Comparison of ENCODE assay signal across 1 cellular context in genomic region chr11:34643846-34644245, GRCh38.
TF ChIP-seq lines count a peak whose summit lies in the region.

No MANE protein-coding gene starts in this region.

TF ChIP-seq in GM23338, 12 proteins besides CTCF, POLR2A, EP300 and RAD21 (continued from another document):
- TF ChIP-seq STAT1 (IDR thresholded peaks at IDR 0.05; ENCODE audit: unreplicated experiment) = no peak
- no peak for TF ChIP-seq ZNF114 (CRISPR knock-in tag; IDR thresholded peaks at IDR 0.05)
- no peak for TF ChIP-seq REST (IDR thresholded peaks at IDR 0.05; ENCODE audit: unreplicated experiment)
- TF ChIP-seq ETS1 (IDR thresholded peaks at IDR 0.05) = no peak
- TF ChIP-seq JUNB (IDR thresholded peaks at IDR 0.05; ENCODE audit: unreplicated experiment) = no peak
- TF ChIP-seq EZH2 (IDR thresholded peaks at IDR 0.05; ENCODE audit: low read depth, unreplicated experiment) = no peak
- TF ChIP-seq CREB1 (CRISPR knock-in tag; IDR thresholded peaks at IDR 0.05; ENCODE audit: low read depth) = no peak
- no peak for TF ChIP-seq ZNF331 (CRISPR knock-in tag; IDR thresholded peaks at IDR 0.05; ENCODE audit: low read depth)
- no peak for TF ChIP-seq NANOG (IDR thresholded peaks at IDR 0.05; ENCODE audit: borderline replicate concordance)
- no peak for TF ChIP-seq ZNF462 (CRISPR knock-in tag; IDR thresholded peaks at IDR 0.05)
- TF ChIP-seq EZH2phosphoT487 (IDR thresholded peaks at IDR 0.05; ENCODE audit: unreplicated experiment) = no peak
TF ChIP-seq in GM23338: peak in this region for 0.
